In genomic region chr22:30592360-30592713, GRCh38 we compare ENCODE assay signal across 11 cellular contexts. TPM values are rescaled to one million over a fixed set of nuclear protein-coding genes. Genes with fewer than 3 reads are reported as not detected.
DNase-seq lines count a peak whose midpoint lies in the region; ATAC-seq and TF ChIP-seq lines count a peak whose summit lies in the region.
"Not testable (repeated sequence)": the region's sequence is repeated elsewhere in the genome, so short reads cannot be mapped to it uniquely, and the experiment has no call there.
"Had no signal": no experiment of that assay in that cellular context is flagged by ENCODE, and none has a peak within 500 bp of the region (broad histone marks: within the 10 kb centered on the region; RNA-seq: fewer than 3 reads in every experiment).

No MANE protein-coding gene starts in this region.

- H2BK12ac ChIP-seq in mesenchymal stem cell (ENCODE audit: low read length in 2 of 2): not testable (repeated sequence)

- not testable (repeated sequence) for H3K18ac ChIP-seq in mesenchymal stem cell (ENCODE audit: low read depth in 1 of 2, low read length in 2 of 2)

- intact Hi-C loops in sigmoid colon (cut with DNase I): not testable (repeated sequence)

- TF ChIP-seq EP300 in sigmoid colon (IDR thresholded peaks at IDR 0.05); upper lobe of left lung (IDR thresholded peaks at IDR 0.05): not testable (repeated sequence)

- peak overlapping the region; percentile 57 for H3K4me3 ChIP-seq in AG10803 (ENCODE audit: low read length)
- H3K4me3 ChIP-seq in RWPE2 (ENCODE audit: severe bottlenecking): peak overlapping the region; percentile 53
- H3K4me3 ChIP-seq in choroid plexus epithelial cell (ENCODE audit: low read depth, low read length): peak overlapping the region; percentile 22
- peak overlapping the region; percentile 20 to 81 for H3K4me3 ChIP-seq in foreskin fibroblast (ENCODE audit: low read depth in 1 of 2, low read length in 2 of 2)
- peak overlapping the region in 1 of 2 experiments; percentile 99 for H3K4me3 ChIP-seq in mesenchymal stem cell (ENCODE audit: insufficient read depth in 1 of 2, low read depth in 1 of 2, low read length in 2 of 2)
- peak overlapping the region; percentile 59 to 77 (median 74) for H3K4me3 ChIP-seq in sigmoid colon
- peak overlapping the region in 3 of 4 donors; percentile 74 to 96 (median 82) for H3K4me3 ChIP-seq in upper lobe of left lung

- TF ChIP-seq CTCF in AG10803 (conservative IDR thresholded peaks at IDR 0.05; ENCODE audit: low read length); RWPE2 (IDR thresholded peaks at IDR 0.05; ENCODE audit: poor library complexity, severe bottlenecking); choroid plexus epithelial cell (conservative IDR thresholded peaks at IDR 0.05; ENCODE audit: low read depth, low read length); foreskin fibroblast (IDR thresholded peaks at IDR 0.05; ENCODE audit: low read depth, low read length); sigmoid colon (IDR thresholded peaks at IDR 0.05); upper lobe of left lung (IDR thresholded peaks at IDR 0.05): not testable (repeated sequence)

- H3K36me3 ChIP-seq in RWPE2 (ENCODE audit: low read depth): peaks cover 31% of the 10 kb centered on the region
- H3K36me3 ChIP-seq in mesenchymal stem cell (ENCODE audit: control insufficient read depth in 1 of 2, insufficient read depth in 2 of 2, low read depth in 1 of 2, low read length in 2 of 2): peaks cover 20 to 21% of the 10 kb centered on the region in 2 experiments
- H3K36me3 ChIP-seq in sigmoid colon: peaks cover 11 to 23% (median 20%) of the 10 kb centered on the region in 4 donors
- peaks cover 7 to 20% (median 18%) of the 10 kb centered on the region in 4 donors for H3K36me3 ChIP-seq in upper lobe of left lung

- H3K9me3 ChIP-seq in RWPE2 (ENCODE audit: severe bottlenecking); mesenchymal stem cell (ENCODE audit: control insufficient read depth, low read length); sigmoid colon; upper lobe of left lung: not testable (repeated sequence)

- WGBS in mesenchymal stem cell: 54% methylated on average over 18 of the region's 18 CpGs
- 24 to 33% methylated on average over 18 of the region's 18 CpGs for WGBS in sigmoid colon, 2 donors
- WGBS in upper lobe of left lung, 2 donors: 34 to 39% methylated on average over 18 of the region's 18 CpGs

- H2BK120ac ChIP-seq in mesenchymal stem cell (ENCODE audit: low read depth, low read length): not testable (repeated sequence)

- H3K14ac ChIP-seq in mesenchymal stem cell (ENCODE audit: low read length in 2 of 2): not testable (repeated sequence)

- not testable (repeated sequence) for DNase-seq in AG10803 (ENCODE audit: low read depth); RWPE2 (ENCODE audit: low spot score); choroid plexus epithelial cell (ENCODE audit: low read depth); foreskin fibroblast; mesenchymal stem cell; sigmoid colon; upper lobe of left lung

- not testable (repeated sequence) for H4K91ac ChIP-seq in mesenchymal stem cell (ENCODE audit: low read length)

- peaks cover 21% of the 10 kb centered on the region for H3K79me1 ChIP-seq in mesenchymal stem cell (replicated peaks; ENCODE audit: low read length, poor library complexity, severe bottlenecking)

- not testable (repeated sequence) for TF ChIP-seq POLR2A in sigmoid colon (IDR thresholded peaks at IDR 0.05); upper lobe of left lung (IDR thresholded peaks at IDR 0.05)

- not testable (repeated sequence) for H3K27me3 ChIP-seq in RWPE2 (ENCODE audit: insufficient read depth, poor library complexity, severe bottlenecking); sigmoid colon; upper lobe of left lung
- H3K27me3 ChIP-seq in mesenchymal stem cell (ENCODE audit: control insufficient read depth in 1 of 2, insufficient read depth in 1 of 2, low read length in 2 of 2): peaks cover 5 to 15% of the 10 kb centered on the region in 2 experiments

- H2BK15ac ChIP-seq in mesenchymal stem cell (ENCODE audit: low read depth, poor library complexity, severe bottlenecking): not testable (repeated sequence)

- H2AK5ac ChIP-seq in mesenchymal stem cell (ENCODE audit: low read length, severe bottlenecking): not testable (repeated sequence)

- not testable (repeated sequence) for H3K4ac ChIP-seq in mesenchymal stem cell (ENCODE audit: low read depth in 1 of 2, low read length in 2 of 2)

- not testable (repeated sequence) for H2AFZ ChIP-seq in mesenchymal stem cell (ENCODE audit: low read depth, low read length)

- peak; percentile 1 for ATAC-seq in HG03378 (IDR thresholded peaks at IDR 0.05; ENCODE audit: unreplicated experiment)
- ATAC-seq in RWPE2 (ENCODE audit: low read depth); upper lobe of left lung (ENCODE audit: low FRiP score in 2 of 2): not testable (repeated sequence)

- H2BK5ac ChIP-seq in mesenchymal stem cell (ENCODE audit: low read depth, low read length, poor library complexity, severe bottlenecking): not testable (repeated sequence)

- not testable (repeated sequence) for H4K8ac ChIP-seq in mesenchymal stem cell (ENCODE audit: low read length)

- H3K27ac ChIP-seq in RWPE2 (ENCODE audit: poor library complexity, severe bottlenecking) (peak overlapping the region; percentile 44), sigmoid colon (peak overlapping the region; percentile 72 to 84 (median 76))
- H3K27ac ChIP-seq in mesenchymal stem cell (ENCODE audit: low read length, poor library complexity, severe bottlenecking); upper lobe of left lung: not testable (repeated sequence)

- H3K9ac ChIP-seq in mesenchymal stem cell (ENCODE audit: low read length): peak overlapping the region; percentile 99

- peaks cover 10% of the 10 kb centered on the region for H3K4me1 ChIP-seq in RWPE2 (ENCODE audit: insufficient read depth, poor library complexity, severe bottlenecking)
- H3K4me1 ChIP-seq in mesenchymal stem cell (ENCODE audit: control insufficient read depth, insufficient read depth, low read depth, low read length): not testable (repeated sequence)
- peaks cover 0 to 22% (median 19%) of the 10 kb centered on the region in 4 donors for H3K4me1 ChIP-seq in sigmoid colon
- H3K4me1 ChIP-seq in upper lobe of left lung: peaks cover 16 to 22% (median 18%) of the 10 kb centered on the region in 4 donors

- peak overlapping the region; percentile 82 for H3K4me2 ChIP-seq in mesenchymal stem cell (ENCODE audit: low read length, poor library complexity, severe bottlenecking)

- H3K23ac ChIP-seq in mesenchymal stem cell (ENCODE audit: low read length in 2 of 2): not testable (repeated sequence)

RNA-seq across cellular contexts. Expression of gene PES1, which starts 0.6 kb away (rescaled TPM):
- polyA plus RNA-seq in mesenchymal stem cell (2013, experiment 1 of 2): 48.9 TPM
- 48.6 TPM for polyA plus RNA-seq in mesenchymal stem cell (2013, experiment 2 of 2)
- total RNA-seq in sigmoid colon (10 to 100 TPM; 33.2 to 48.1 (median 43.1) TPM), upper lobe of left lung (10 to 100 TPM; 27.2 to 66.9 (median 56.9) TPM)
- polyA plus RNA-seq in sigmoid colon: 10 to 100 TPM; 25.0 to 64.8 (median 33.0) TPM

RNA-seq across cellular contexts. Expression of gene TCN2, which starts 14.6 kb away (rescaled TPM):
- 16.2 TPM for polyA plus RNA-seq in mesenchymal stem cell (2013, experiment 1 of 2)
- 16.3 TPM for polyA plus RNA-seq in mesenchymal stem cell (2013, experiment 2 of 2)
- 10 to 100 TPM; 23.5 to 45.7 (median 25.5) TPM for total RNA-seq in sigmoid colon
- 10 to 100 TPM in 2 of 3 donors, 1 to 10 TPM in 1; 8.4 to 28.7 (median 17.1) TPM for polyA plus RNA-seq in sigmoid colon
- total RNA-seq in upper lobe of left lung: 10 to 100 TPM; 40.2 to 87.1 (median 60.7) TPM

RNA-seq across cellular contexts. Expression of gene GAL3ST1, which starts 17.9 kb away (rescaled TPM):
- polyA plus RNA-seq in mesenchymal stem cell (2013, experiment 1 of 2): not detected
- not detected for polyA plus RNA-seq in mesenchymal stem cell (2013, experiment 2 of 2)
- total RNA-seq in sigmoid colon (1 to 10 TPM in 2 of 4 donors, under 1 TPM in 2; 0.68 to 2.8 (median 1.5) TPM), upper lobe of left lung (1 to 10 TPM; 1.7 to 8.4 (median 3.5) TPM)
- polyA plus RNA-seq in sigmoid colon: 10 to 100 TPM in 1 of 3 donors, 1 to 10 TPM in 2; 3.6 to 10.2 (median 5.8) TPM
- total RNA-seq: activated CD4-positive, alpha-beta T cell treated with anti-CD3 and anti-CD28 coated beads for 36 hours; activated CD8-positive, alpha-beta memory T cell treated with anti-CD3 and anti-CD28 coated beads, Interleukin-2, amount 10 ng/mL, durations not matched to agents 7 days and 5 days; activated T-helper 2 cell treated with anti-CD3 and anti-CD28 coated beads, Interferon-gamma antibody, Interleukin-2, Interleukin-4, amounts not matched to agents 10 μg/mL and 5 μg/mL and 100 μg/mL, durations not matched to agents 14 hours and 24 hours and 36 hours had no signal

RNA-seq across cellular contexts. Expression of gene SLC35E4, which starts 43.2 kb away (rescaled TPM):
- polyA plus RNA-seq in mesenchymal stem cell (2013, experiment 1 of 2): 4.1 TPM
- 4.0 TPM for polyA plus RNA-seq in mesenchymal stem cell (2013, experiment 2 of 2)
- total RNA-seq in sigmoid colon: 1 to 10 TPM; 5.0 to 7.7 (median 6.4) TPM
- polyA plus RNA-seq in sigmoid colon: 1 to 10 TPM; 1.2 to 4.0 (median 2.1) TPM
- total RNA-seq in upper lobe of left lung: 10 to 100 TPM in 2 of 6 donors, 1 to 10 TPM in 4; 1.3 to 14.7 (median 5.8) TPM

RNA-seq across cellular contexts. Expression of gene SEC14L6, which starts 45.8 kb away (rescaled TPM):
- not detected for polyA plus RNA-seq in mesenchymal stem cell (2013, experiment 1 of 2)
- not detected for polyA plus RNA-seq in mesenchymal stem cell (2013, experiment 2 of 2)
- total RNA-seq in sigmoid colon: 1 to 10 TPM in 1 of 4 donors, under 1 TPM in 2, not detected in 1; 0.41 to 4.3 (median 0.83) TPM
- polyA plus RNA-seq in sigmoid colon: under 1 TPM in 1 of 3 donors, not detected in 2; 0.10 TPM
- total RNA-seq in upper lobe of left lung: 10 to 100 TPM; 11.4 to 41.3 (median 20.9) TPM
- total RNA-seq: activated CD4-positive, alpha-beta T cell treated with anti-CD3 and anti-CD28 coated beads for 36 hours; activated T-helper 2 cell treated with anti-CD3 and anti-CD28 coated beads, Interferon-gamma antibody, Interleukin-2, Interleukin-4, amounts not matched to agents 10 μg/mL and 5 μg/mL and 100 μg/mL, durations not matched to agents 14 hours and 24 hours and 36 hours had no signal
